Comparison of ENCODE assay signal across 21 cellular contexts in the genomic region with DNA sequence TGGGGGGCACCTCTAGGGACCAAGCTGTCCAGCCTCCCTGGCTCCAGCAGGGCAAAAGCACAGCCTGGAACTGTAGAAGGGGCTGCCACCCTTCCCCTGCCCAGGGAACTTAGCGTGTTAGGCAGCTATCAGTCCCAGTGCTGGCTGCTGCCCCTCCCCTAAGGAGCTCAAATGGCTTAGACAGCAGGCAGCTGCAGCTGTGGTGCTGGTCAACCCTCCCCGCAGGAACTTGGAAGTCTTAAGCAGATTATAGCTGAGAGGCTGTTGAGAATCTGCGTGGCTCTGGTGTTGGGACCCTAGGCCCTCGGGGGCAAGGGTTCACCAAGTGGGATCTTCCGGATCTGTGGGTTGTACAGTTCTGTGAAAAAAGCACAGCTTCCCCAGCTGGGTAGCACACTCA.
"Had no signal": no experiment of that assay in that cellular context is flagged by ENCODE, and none has a peak within 500 bp of the region (broad histone marks: within the 10 kb centered on the region; RNA-seq: fewer than 3 reads in every experiment).

No MANE protein-coding gene starts in this region.

- H3K27ac Mint-ChIP-seq: immature natural killer cell; memory B cell; nephron; stimulated activated naive B cell treated with anti-CD40 and anti-IgM and Interleukin-4, amounts not matched to agents 10 μg/mL and 1 μg/mL and 100 μg/mL, for 72 hours; stimulated activated naive CD8-positive, alpha-beta T cell treated with anti-CD3 and anti-CD28 coated beads, Interleukin-15, amount 100 ng/mL, for 72 hours had no signal

- H3K27ac ChIP-seq: coronary artery, epithelial cell of prostate, esophagus muscularis mucosa, gastroesophageal sphincter, left ventricle myocardium inferior, lower lobe of right lung, neutrophil, testis, transverse colon had no signal

- H3K27me3 Mint-ChIP-seq: memory B cell; stimulated activated naive B cell treated with anti-CD40 and anti-IgM and Interleukin-4, amounts not matched to agents 10 μg/mL and 1 μg/mL and 100 μg/mL, for 72 hours; stimulated activated naive CD8-positive, alpha-beta T cell treated with anti-CD3 and anti-CD28 coated beads, Interleukin-15, amount 100 ng/mL, for 72 hours had no signal

- H3K4me1 Mint-ChIP-seq: immature natural killer cell; memory B cell; nephron; stimulated activated naive B cell treated with anti-CD40 and anti-IgM and Interleukin-4, amounts not matched to agents 10 μg/mL and 1 μg/mL and 100 μg/mL, for 72 hours; stimulated activated naive CD8-positive, alpha-beta T cell treated with anti-CD3 and anti-CD28 coated beads, Interleukin-15, amount 100 ng/mL, for 72 hours had no signal

- H3K36me3 Mint-ChIP-seq: memory B cell; stimulated activated naive B cell treated with anti-CD40 and anti-IgM and Interleukin-4, amounts not matched to agents 10 μg/mL and 1 μg/mL and 100 μg/mL, for 72 hours had no signal

- H3K9me3 ChIP-seq: esophagus muscularis mucosa, lower lobe of right lung, neutrophil, testis had no signal

- H3K9me3 Mint-ChIP-seq: nephron had no signal

- ATAC-seq: gastroesophageal sphincter; left cardiac atrium; lower lobe of right lung; sciatic nerve; stimulated activated naive B cell treated with anti-CD40 and anti-IgM and Interleukin-4, amounts not matched to agents 10 μg/mL and 1 μg/mL and 100 μg/mL, for 72 hours; stimulated activated naive CD8-positive, alpha-beta T cell treated with anti-CD3 and anti-CD28 coated beads, Interleukin-15, amount 100 ng/mL, for 72 hours had no signal

- H3K4me3 Mint-ChIP-seq: immature natural killer cell; memory B cell; nephron; stimulated activated naive B cell treated with anti-CD40 and anti-IgM and Interleukin-4, amounts not matched to agents 10 μg/mL and 1 μg/mL and 100 μg/mL, for 72 hours; stimulated activated naive CD8-positive, alpha-beta T cell treated with anti-CD3 and anti-CD28 coated beads, Interleukin-15, amount 100 ng/mL, for 72 hours had no signal

- H3K27me3 ChIP-seq: esophagus muscularis mucosa, gastroesophageal sphincter, neutrophil, testis, transverse colon had no signal

- H3K4me3 ChIP-seq: coronary artery, esophagus muscularis mucosa, gastroesophageal sphincter, left ventricle myocardium inferior, lower lobe of right lung, testis, transverse colon had no signal

- H3K36me3 ChIP-seq: esophagus muscularis mucosa, gastroesophageal sphincter, left ventricle myocardium inferior, lower lobe of right lung, neutrophil, transverse colon had no signal

- H3K4me1 ChIP-seq: esophagus muscularis mucosa, gastroesophageal sphincter, left ventricle myocardium inferior, lower lobe of right lung, testis, transverse colon had no signal

- DNase-seq: effector CD8-positive, alpha-beta T cell; immature natural killer cell; kidney; left cardiac atrium; left ventricle myocardium inferior; lower lobe of right lung; midbrain; stimulated activated CD4-positive, alpha-beta T cell treated with anti-CD3 and anti-CD28 coated beads, Interleukin-2, amount 100 ng/mL, for 24 hours; stimulated activated CD4-positive, alpha-beta T cell treated with anti-CD3 and anti-CD28 coated beads, Interleukin-4, amount 100 ng/mL, for 4 hours; stimulated activated naive B cell treated with anti-CD40 and anti-IgM and Interleukin-4, amounts not matched to agents 10 μg/mL and 1 μg/mL and 100 μg/mL, for 72 hours; stimulated activated naive CD8-positive, alpha-beta T cell treated with anti-CD3 and anti-CD28 coated beads, Interleukin-15, amount 100 ng/mL, for 72 hours; testis; transverse colon had no signal
